Comparison of ENCODE assay signal across 1 cellular context in genomic region chr9:93298498-93299417, GRCh38.
TF ChIP-seq lines count a peak whose summit lies in the region.

No MANE protein-coding gene starts in this region.

TF ChIP-seq in HepG2, 621 proteins besides CTCF, POLR2A, EP300 and RAD21 (continued from another document and continues in another):
- TF ChIP-seq GMEB1 (CRISPR knock-in tag; IDR thresholded peaks at IDR 0.05; ENCODE audit: borderline replicate concordance) (0 out of 2 replicates have a peak, but pooled peaks have one; percentile 41), LBX2 (CRISPR knock-in tag; IDR thresholded peaks at IDR 0.05; ENCODE audit: borderline replicate concordance) (0 out of 2 replicates have a peak, but pooled peaks have one; percentile 56), ETS1 (CRISPR knock-in tag; IDR thresholded peaks at IDR 0.05) (no peak), TAF15 (IDR thresholded peaks at IDR 0.05; ENCODE audit: low read depth, low read length, poor library complexity, severe bottlenecking) (no peak), IRF9 (CRISPR knock-in tag; IDR thresholded peaks at IDR 0.05; ENCODE audit: borderline replicate concordance) (peak; percentile 10; the same call in 1 of the 2 replicates), HOMEZ (CRISPR knock-in tag; IDR thresholded peaks at IDR 0.05; ENCODE audit: low read depth) (no peak), MXI1 (IDR thresholded peaks at IDR 0.05; ENCODE audit: borderline replicate concordance, low read depth, low read length) (peak; percentile 29; the same call in 1 of the 3 replicates), PHF20 (CRISPR knock-in tag; IDR thresholded peaks at IDR 0.05) (peak; percentile 45; the same call in 1 of the 2 replicates), CENPT (CRISPR knock-in tag; IDR thresholded peaks at IDR 0.05; ENCODE audit: low read depth) (0 out of 2 replicates have a peak, but pooled peaks have one; percentile 35), GPN1 (CRISPR knock-in tag; IDR thresholded peaks at IDR 0.05; ENCODE audit: borderline replicate concordance) (no peak), ATF6 (CRISPR knock-in tag; conservative IDR thresholded peaks at IDR 0.05) (no peak), SOX5 (CRISPR knock-in tag; IDR thresholded peaks at IDR 0.05; ENCODE audit: borderline replicate concordance) (peak; percentile 49; the same call in 1 of the 2 replicates), HOXD1 (CRISPR knock-in tag; IDR thresholded peaks at IDR 0.05) (no peak), ARID5B (CRISPR knock-in tag; IDR thresholded peaks at IDR 0.05) (peak; percentile 78), ZBTB46 (CRISPR knock-in tag; IDR thresholded peaks at IDR 0.05; ENCODE audit: borderline replicate concordance) (no peak; the same call in 1 of the 2 replicates), ZNF616 (CRISPR knock-in tag; IDR thresholded peaks at IDR 0.05; ENCODE audit: low read depth) (peak; percentile 18; the same call in 1 of the 2 replicates), ZNF574 (CRISPR knock-in tag; IDR thresholded peaks at IDR 0.05) (no peak; the same call in 1 of the 2 replicates), GABPA (IDR thresholded peaks at IDR 0.05; ENCODE audit: low read depth, low read length) (no peak), GABPA (CRISPR knock-in tag; IDR thresholded peaks at IDR 0.05; ENCODE audit: low read depth) (no peak), ZBTB38 (CRISPR knock-in tag; IDR thresholded peaks at IDR 0.05) (0 out of 2 replicates have a peak, but pooled peaks have one; percentile 8), THAP7 (CRISPR knock-in tag; IDR thresholded peaks at IDR 0.05) (peak; percentile 87; the same call in 1 of the 2 replicates), ZNF660 (CRISPR knock-in tag; IDR thresholded peaks at IDR 0.05; ENCODE audit: borderline replicate concordance, low read depth) (peak; percentile 38; the same call in 1 of the 2 replicates), POLR2AphosphoS5 (IDR thresholded peaks at IDR 0.05; ENCODE audit: low read depth, low read length) (peak; percentile 18), FOXM1 (CRISPR knock-in tag; IDR thresholded peaks at IDR 0.05) (no peak), ELF3 (CRISPR knock-in tag; IDR thresholded peaks at IDR 0.05) (no peak), TAF1 (CRISPR knock-in tag; IDR thresholded peaks at IDR 0.05) (peak; percentile 60; the same call in 1 of the 2 replicates), ZNF550 (CRISPR knock-in tag; IDR thresholded peaks at IDR 0.05; ENCODE audit: borderline replicate concordance) (no peak), NRL (CRISPR knock-in tag; IDR thresholded peaks at IDR 0.05; ENCODE audit: borderline replicate concordance) (peak; percentile 20; the same call in 1 of the 2 replicates), HNF1A (IDR thresholded peaks at IDR 0.05; ENCODE audit: low read depth) (no peak), HNF1A (CRISPR knock-in tag; IDR thresholded peaks at IDR 0.05; ENCODE audit: borderline replicate concordance) (no peak; the same call in 1 of the 2 replicates), ZNF331 (CRISPR knock-in tag; IDR thresholded peaks at IDR 0.05) (no peak; the same call in 1 of the 2 replicates), TCF7L2 (IDR thresholded peaks at IDR 0.05; ENCODE audit: low read depth, low read length) (no peak)
